ENCODE assay signal across 1 cellular context in the genomic region with DNA sequence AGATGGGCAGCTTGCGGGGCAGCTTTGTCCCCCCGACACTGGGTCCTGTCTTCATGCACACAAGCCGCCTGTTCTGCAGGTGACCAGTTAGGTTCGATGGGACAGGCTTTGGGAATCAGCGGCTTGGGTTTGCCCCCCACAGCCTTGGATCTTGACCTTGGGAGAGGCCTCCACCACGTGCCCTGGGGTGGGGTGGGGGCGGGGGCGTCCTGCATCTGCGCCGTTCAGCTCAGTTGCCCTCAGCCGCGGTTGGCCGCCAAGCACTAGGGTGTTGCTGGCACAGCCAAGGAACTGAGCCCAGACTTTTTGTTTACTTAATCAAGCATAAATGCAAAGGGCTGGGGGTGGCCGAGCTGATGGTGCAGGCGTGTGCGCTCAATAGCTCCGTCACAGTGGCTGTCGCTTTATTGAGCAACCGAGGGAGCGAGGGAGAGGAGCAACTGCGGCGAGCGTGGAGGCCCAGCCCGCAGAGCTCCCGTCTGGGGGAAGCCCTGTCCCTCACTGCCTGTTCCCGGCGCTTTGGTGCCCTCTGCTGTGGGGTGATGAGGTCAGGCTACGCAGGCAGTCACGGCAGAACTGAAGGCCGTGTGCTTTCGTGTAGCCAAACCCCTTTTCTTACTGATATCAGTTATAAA.
TF ChIP-seq lines count a peak whose summit lies in the region.

No MANE protein-coding gene starts in this region.

TF ChIP-seq in HepG2, 621 proteins besides CTCF, POLR2A, EP300 and RAD21 (continued from another document and continues in another):
- TF ChIP-seq, protein P1, sequence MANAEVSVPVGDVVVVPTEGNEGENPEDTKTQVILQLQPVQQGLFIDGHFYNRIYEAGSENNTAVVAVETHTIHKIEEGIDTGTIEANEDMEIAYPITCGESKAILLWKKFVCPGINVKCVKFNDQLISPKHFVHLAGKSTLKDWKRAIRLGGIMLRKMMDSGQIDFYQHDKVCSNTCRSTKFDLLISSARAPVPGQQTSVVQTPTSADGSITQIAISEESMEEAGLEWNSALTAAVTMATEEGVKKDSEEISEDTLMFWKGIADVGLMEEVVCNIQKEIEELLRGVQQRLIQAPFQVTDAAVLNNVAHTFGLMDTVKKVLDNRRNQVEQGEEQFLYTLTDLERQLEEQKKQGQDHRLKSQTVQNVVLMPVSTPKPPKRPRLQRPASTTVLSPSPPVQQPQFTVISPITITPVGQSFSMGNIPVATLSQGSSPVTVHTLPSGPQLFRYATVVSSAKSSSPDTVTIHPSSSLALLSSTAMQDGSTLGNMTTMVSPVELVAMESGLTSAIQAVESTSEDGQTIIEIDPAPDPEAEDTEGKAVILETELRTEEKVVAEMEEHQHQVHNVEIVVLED (CRISPR knock-in tag; IDR thresholded peaks at IDR 0.05; ENCODE audit: borderline replicate concordance): no peak
- TF ChIP-seq TEAD3 (CRISPR knock-in tag; optimal IDR thresholded peaks at IDR 0.05; ENCODE audit: borderline replicate concordance) (no peak), ZNF629 (CRISPR knock-in tag; conservative IDR thresholded peaks at IDR 0.05) (no peak), HDAC2 (CRISPR knock-in tag; IDR thresholded peaks at IDR 0.05) (peak; percentile 43; the same call in 1 of the 2 replicates), POLR2AphosphoS2 (IDR thresholded peaks at IDR 0.05; ENCODE audit: low read depth, low read length) (no peak), GLI4 (CRISPR knock-in tag; IDR thresholded peaks at IDR 0.05; ENCODE audit: borderline replicate concordance) (no peak), SMYD3 (CRISPR knock-in tag; IDR thresholded peaks at IDR 0.05) (no peak), ZNF547 (CRISPR knock-in tag; IDR thresholded peaks at IDR 0.05) (no peak), ZFYVE20 (CRISPR knock-in tag; IDR thresholded peaks at IDR 0.05; ENCODE audit: borderline replicate concordance, low read depth) (no peak), ZMAT3 (CRISPR knock-in tag; conservative IDR thresholded peaks at IDR 0.05) (no peak), ZNF75D (CRISPR knock-in tag; IDR thresholded peaks at IDR 0.05; ENCODE audit: borderline replicate concordance) (no peak), ZNF605 (CRISPR knock-in tag; IDR thresholded peaks at IDR 0.05) (no peak), ZNF232 (CRISPR knock-in tag; IDR thresholded peaks at IDR 0.05; ENCODE audit: borderline replicate concordance) (no peak), ZNF446 (CRISPR knock-in tag; IDR thresholded peaks at IDR 0.05) (no peak), RORA (CRISPR knock-in tag; IDR thresholded peaks at IDR 0.05) (no peak; the same call in 1 of the 2 replicates), ZNF333 (CRISPR knock-in tag; IDR thresholded peaks at IDR 0.05; ENCODE audit: borderline replicate concordance) (0 out of 2 replicates have a peak, but pooled peaks have one; percentile 3), ZBTB1 (CRISPR knock-in tag; IDR thresholded peaks at IDR 0.05; ENCODE audit: borderline replicate concordance) (no peak), GATAD2A (CRISPR knock-in tag; IDR thresholded peaks at IDR 0.05) (no peak), SRSF4 (IDR thresholded peaks at IDR 0.05; ENCODE audit: low read depth, low read length, poor library complexity, severe bottlenecking) (no peak), EED (CRISPR knock-in tag; IDR thresholded peaks at IDR 0.05) (no peak; the same call in 1 of the 2 replicates), ZSCAN9 (CRISPR knock-in tag; IDR thresholded peaks at IDR 0.05; ENCODE audit: borderline replicate concordance) (no peak), KDM6A (CRISPR knock-in tag; IDR thresholded peaks at IDR 0.05; ENCODE audit: low read depth) (no peak), ATF7 (IDR thresholded peaks at IDR 0.05) (no peak), ATF7 (CRISPR knock-in tag; IDR thresholded peaks at IDR 0.05) (no peak), PAX8 (CRISPR knock-in tag; IDR thresholded peaks at IDR 0.05; ENCODE audit: borderline replicate concordance) (no peak; the same call in 1 of the 2 replicates), XRCC5 (optimal IDR thresholded peaks at IDR 0.05; ENCODE audit: low read length) (peak; percentile 68), PCBP1 (IDR thresholded peaks at IDR 0.05; ENCODE audit: borderline replicate concordance, low read depth, low read length) (no peak), ISL2 (CRISPR knock-in tag; IDR thresholded peaks at IDR 0.05) (no peak), DPF2 (CRISPR knock-in tag; IDR thresholded peaks at IDR 0.05; ENCODE audit: borderline replicate concordance, low read depth) (no peak), REXO4 (CRISPR knock-in tag; IDR thresholded peaks at IDR 0.05; ENCODE audit: borderline replicate concordance) (no peak), YEATS2 (CRISPR knock-in tag; IDR thresholded peaks at IDR 0.05; ENCODE audit: borderline replicate concordance) (peak; percentile 23; the same call in 1 of the 2 replicates), ZNF607 (CRISPR knock-in tag; IDR thresholded peaks at IDR 0.05; ENCODE audit: borderline replicate concordance) (no peak), SSRP1 (CRISPR knock-in tag; IDR thresholded peaks at IDR 0.05) (no peak), NFE2L1 (CRISPR knock-in tag; IDR thresholded peaks at IDR 0.05; ENCODE audit: borderline replicate concordance) (no peak), RFXAP (CRISPR knock-in tag; IDR thresholded peaks at IDR 0.05; ENCODE audit: borderline replicate concordance) (peak; percentile 20; the same call in 1 of the 2 replicates)
- TF ChIP-seq, protein P2, sequence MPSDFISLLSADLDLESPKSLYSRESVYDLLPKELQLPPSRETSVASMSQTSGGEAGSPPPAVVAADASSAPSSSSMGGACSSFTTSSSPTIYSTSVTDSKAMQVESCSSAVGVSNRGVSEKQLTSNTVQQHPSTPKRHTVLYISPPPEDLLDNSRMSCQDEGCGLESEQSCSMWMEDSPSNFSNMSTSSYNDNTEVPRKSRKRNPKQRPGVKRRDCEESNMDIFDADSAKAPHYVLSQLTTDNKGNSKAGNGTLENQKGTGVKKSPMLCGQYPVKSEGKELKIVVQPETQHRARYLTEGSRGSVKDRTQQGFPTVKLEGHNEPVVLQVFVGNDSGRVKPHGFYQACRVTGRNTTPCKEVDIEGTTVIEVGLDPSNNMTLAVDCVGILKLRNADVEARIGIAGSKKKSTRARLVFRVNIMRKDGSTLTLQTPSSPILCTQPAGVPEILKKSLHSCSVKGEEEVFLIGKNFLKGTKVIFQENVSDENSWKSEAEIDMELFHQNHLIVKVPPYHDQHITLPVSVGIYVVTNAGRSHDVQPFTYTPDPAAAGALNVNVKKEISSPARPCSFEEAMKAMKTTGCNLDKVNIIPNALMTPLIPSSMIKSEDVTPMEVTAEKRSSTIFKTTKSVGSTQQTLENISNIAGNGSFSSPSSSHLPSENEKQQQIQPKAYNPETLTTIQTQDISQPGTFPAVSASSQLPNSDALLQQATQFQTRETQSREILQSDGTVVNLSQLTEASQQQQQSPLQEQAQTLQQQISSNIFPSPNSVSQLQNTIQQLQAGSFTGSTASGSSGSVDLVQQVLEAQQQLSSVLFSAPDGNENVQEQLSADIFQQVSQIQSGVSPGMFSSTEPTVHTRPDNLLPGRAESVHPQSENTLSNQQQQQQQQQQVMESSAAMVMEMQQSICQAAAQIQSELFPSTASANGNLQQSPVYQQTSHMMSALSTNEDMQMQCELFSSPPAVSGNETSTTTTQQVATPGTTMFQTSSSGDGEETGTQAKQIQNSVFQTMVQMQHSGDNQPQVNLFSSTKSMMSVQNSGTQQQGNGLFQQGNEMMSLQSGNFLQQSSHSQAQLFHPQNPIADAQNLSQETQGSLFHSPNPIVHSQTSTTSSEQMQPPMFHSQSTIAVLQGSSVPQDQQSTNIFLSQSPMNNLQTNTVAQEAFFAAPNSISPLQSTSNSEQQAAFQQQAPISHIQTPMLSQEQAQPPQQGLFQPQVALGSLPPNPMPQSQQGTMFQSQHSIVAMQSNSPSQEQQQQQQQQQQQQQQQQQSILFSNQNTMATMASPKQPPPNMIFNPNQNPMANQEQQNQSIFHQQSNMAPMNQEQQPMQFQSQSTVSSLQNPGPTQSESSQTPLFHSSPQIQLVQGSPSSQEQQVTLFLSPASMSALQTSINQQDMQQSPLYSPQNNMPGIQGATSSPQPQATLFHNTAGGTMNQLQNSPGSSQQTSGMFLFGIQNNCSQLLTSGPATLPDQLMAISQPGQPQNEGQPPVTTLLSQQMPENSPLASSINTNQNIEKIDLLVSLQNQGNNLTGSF (CRISPR knock-in tag; IDR thresholded peaks at IDR 0.05): 0 out of 2 replicates have a peak, but pooled peaks have one; percentile 38
- TF ChIP-seq, protein P3, sequence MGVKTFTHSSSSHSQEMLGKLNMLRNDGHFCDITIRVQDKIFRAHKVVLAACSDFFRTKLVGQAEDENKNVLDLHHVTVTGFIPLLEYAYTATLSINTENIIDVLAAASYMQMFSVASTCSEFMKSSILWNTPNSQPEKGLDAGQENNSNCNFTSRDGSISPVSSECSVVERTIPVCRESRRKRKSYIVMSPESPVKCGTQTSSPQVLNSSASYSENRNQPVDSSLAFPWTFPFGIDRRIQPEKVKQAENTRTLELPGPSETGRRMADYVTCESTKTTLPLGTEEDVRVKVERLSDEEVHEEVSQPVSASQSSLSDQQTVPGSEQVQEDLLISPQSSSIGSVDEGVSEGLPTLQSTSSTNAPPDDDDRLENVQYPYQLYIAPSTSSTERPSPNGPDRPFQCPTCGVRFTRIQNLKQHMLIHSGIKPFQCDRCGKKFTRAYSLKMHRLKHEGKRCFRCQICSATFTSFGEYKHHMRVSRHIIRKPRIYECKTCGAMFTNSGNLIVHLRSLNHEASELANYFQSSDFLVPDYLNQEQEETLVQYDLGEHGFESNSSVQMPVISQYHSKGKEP (CRISPR knock-in tag; IDR thresholded peaks at IDR 0.05): no peak
- TF ChIP-seq, protein P4, sequence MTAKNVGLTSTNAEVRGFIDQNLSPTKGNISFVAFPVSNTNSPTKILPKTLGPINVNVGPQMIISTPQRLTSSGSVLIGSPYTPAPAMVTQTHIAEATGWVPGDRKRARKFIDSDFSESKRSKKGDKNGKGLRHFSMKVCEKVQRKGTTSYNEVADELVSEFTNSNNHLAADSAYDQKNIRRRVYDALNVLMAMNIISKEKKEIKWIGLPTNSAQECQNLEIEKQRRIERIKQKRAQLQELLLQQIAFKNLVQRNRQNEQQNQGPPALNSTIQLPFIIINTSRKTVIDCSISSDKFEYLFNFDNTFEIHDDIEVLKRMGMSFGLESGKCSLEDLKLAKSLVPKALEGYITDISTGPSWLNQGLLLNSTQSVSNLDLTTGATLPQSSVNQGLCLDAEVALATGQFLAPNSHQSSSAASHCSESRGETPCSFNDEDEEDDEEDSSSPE (CRISPR knock-in tag; IDR thresholded peaks at IDR 0.05): no peak
- TF ChIP-seq, protein P5, sequence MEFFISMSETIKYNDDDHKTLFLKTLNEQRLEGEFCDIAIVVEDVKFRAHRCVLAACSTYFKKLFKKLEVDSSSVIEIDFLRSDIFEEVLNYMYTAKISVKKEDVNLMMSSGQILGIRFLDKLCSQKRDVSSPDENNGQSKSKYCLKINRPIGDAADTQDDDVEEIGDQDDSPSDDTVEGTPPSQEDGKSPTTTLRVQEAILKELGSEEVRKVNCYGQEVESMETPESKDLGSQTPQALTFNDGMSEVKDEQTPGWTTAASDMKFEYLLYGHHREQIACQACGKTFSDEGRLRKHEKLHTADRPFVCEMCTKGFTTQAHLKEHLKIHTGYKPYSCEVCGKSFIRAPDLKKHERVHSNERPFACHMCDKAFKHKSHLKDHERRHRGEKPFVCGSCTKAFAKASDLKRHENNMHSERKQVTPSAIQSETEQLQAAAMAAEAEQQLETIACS (CRISPR knock-in tag; IDR thresholded peaks at IDR 0.05): no peak
- TF ChIP-seq, protein P6, sequence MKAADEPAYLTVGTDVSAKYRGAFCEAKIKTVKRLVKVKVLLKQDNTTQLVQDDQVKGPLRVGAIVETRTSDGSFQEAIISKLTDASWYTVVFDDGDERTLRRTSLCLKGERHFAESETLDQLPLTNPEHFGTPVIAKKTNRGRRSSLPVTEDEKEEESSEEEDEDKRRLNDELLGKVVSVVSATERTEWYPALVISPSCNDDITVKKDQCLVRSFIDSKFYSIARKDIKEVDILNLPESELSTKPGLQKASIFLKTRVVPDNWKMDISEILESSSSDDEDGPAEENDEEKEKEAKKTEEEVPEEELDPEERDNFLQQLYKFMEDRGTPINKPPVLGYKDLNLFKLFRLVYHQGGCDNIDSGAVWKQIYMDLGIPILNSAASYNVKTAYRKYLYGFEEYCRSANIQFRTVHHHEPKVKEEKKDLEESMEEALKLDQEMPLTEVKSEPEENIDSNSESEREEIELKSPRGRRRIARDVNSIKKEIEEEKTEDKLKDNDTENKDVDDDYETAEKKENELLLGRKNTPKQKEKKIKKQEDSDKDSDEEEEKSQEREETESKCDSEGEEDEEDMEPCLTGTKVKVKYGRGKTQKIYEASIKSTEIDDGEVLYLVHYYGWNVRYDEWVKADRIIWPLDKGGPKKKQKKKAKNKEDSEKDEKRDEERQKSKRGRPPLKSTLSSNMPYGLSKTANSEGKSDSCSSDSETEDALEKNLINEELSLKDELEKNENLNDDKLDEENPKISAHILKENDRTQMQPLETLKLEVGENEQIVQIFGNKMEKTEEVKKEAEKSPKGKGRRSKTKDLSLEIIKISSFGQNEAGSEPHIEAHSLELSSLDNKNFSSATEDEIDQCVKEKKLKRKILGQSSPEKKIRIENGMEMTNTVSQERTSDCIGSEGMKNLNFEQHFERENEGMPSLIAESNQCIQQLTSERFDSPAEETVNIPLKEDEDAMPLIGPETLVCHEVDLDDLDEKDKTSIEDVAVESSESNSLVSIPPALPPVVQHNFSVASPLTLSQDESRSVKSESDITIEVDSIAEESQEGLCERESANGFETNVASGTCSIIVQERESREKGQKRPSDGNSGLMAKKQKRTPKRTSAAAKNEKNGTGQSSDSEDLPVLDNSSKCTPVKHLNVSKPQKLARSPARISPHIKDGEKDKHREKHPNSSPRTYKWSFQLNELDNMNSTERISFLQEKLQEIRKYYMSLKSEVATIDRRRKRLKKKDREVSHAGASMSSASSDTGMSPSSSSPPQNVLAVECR (CRISPR knock-in tag; IDR thresholded peaks at IDR 0.05; ENCODE audit: borderline replicate concordance): peak; percentile 60
- TF ChIP-seq, protein P7, sequence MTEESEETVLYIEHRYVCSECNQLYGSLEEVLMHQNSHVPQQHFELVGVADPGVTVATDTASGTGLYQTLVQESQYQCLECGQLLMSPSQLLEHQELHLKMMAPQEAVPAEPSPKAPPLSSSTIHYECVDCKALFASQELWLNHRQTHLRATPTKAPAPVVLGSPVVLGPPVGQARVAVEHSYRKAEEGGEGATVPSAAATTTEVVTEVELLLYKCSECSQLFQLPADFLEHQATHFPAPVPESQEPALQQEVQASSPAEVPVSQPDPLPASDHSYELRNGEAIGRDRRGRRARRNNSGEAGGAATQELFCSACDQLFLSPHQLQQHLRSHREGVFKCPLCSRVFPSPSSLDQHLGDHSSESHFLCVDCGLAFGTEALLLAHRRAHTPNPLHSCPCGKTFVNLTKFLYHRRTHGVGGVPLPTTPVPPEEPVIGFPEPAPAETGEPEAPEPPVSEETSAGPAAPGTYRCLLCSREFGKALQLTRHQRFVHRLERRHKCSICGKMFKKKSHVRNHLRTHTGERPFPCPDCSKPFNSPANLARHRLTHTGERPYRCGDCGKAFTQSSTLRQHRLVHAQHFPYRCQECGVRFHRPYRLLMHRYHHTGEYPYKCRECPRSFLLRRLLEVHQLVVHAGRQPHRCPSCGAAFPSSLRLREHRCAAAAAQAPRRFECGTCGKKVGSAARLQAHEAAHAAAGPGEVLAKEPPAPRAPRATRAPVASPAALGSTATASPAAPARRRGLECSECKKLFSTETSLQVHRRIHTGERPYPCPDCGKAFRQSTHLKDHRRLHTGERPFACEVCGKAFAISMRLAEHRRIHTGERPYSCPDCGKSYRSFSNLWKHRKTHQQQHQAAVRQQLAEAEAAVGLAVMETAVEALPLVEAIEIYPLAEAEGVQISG (CRISPR knock-in tag; IDR thresholded peaks at IDR 0.05): peak; percentile 38; the same call in 1 of the 2 replicates
